ENCODE assay signal across 9 cellular contexts in the genomic region with DNA sequence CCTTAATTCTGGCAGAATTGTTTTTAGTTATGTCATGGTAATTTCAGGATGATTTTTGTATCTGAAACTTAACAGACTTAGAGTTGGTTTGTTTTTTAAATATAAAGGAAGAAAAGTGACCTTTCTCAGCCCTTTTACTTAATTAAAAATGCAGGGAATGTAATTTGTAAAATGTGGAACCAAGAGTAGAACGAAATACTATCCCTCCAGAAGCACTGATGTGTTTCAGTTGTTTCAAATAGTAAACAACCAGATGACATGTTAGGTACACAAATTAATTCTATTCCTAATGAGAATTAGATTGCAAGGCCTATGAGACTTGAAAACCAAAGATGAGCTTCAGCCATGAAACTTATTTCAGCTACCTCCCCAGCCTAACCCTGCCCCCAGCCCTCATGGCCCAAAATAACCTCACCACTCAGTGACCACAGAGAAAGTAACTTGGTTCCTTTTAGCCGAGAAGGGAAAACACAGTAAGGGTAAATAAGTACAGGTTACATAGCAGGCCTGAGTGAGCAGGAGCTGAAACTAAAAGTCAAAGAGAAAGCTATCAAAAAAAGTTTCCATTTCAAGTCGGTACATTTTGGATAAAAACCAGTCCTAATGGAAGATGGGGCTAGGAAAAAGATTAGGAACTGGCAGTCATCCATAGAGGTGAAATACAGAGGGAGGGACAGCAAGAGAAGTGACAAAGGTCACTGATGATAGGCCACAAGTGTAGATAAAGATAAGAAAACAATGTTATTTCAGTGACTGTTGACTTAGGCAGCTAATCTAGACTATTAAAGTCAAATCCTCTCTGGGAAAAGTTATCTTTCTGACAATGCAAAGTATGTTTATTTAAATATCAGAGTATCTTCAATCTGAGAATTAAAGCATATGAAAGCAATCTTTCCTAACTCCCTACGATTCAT. TPM values are rescaled to one million over a fixed set of nuclear protein-coding genes. Genes with fewer than 3 reads are reported as not detected.
DNase-seq lines count a peak whose midpoint lies in the region; ATAC-seq and TF ChIP-seq lines count a peak whose summit lies in the region.
"Had no signal": no experiment of that assay in that cellular context is flagged by ENCODE, and none has a peak within 500 bp of the region (broad histone marks: within the 10 kb centered on the region; RNA-seq: fewer than 3 reads in every experiment).

No MANE protein-coding gene starts in this region.

- peaks cover 0 to 2% (median 0%) of the 10 kb centered on the region in 8 donors for H3K9me3 Mint-ChIP-seq in CD4-positive, alpha-beta memory T cell

- peaks cover 0 to 3% of the 10 kb centered on the region in 2 donors for H3K27me3 Mint-ChIP-seq in CD4-positive, alpha-beta memory T cell

- H3K36me3 ChIP-seq in cardiac muscle cell = no peaks in the 10 kb centered on the region
- no peaks in the 10 kb centered on the region for H3K36me3 ChIP-seq in CD4-positive, alpha-beta memory T cell (ENCODE audit: insufficient read depth, low read length)

- intact Hi-C loops in lower leg skin (cut with DNase I; ENCODE audit: low total_unique reads) = no loop called here
- intact Hi-C loops in CD4-positive, alpha-beta memory T cell (cut with micrococcal nuclease) = no loop called here

- 76 to 79% methylated on average over 4 of the region's 4 CpGs for WGBS in lower leg skin, 2 donors

- TF ChIP-seq POLR2A in lower leg skin (IDR thresholded peaks at IDR 0.05) = no peak

- H3K27ac Mint-ChIP-seq in CD4-positive, alpha-beta memory T cell = peak overlapping the region in 2 of 7 donors; percentile 13 to 19

- CTCF ChIA-PET in CD4-positive, alpha-beta memory T cell (lab: Charles Lee; ENCODE audit: partially characterized antibody) = interaction anchor here (0.5 to 3.2 kb wide), 2 partner anchors 11 to 16 kb away, joined by 3 to 8 read pairs; no protein-coding TSS in a partner anchor

- no peaks in the 10 kb centered on the region for H3K27me3 ChIP-seq in cardiac muscle cell
- H3K27me3 ChIP-seq in CD4-positive, alpha-beta memory T cell (ENCODE audit: insufficient read depth, low read length) = no peaks in the 10 kb centered on the region

- POLR2A ChIA-PET in CD4-positive, alpha-beta memory T cell (lab: Charles Lee; ENCODE audit: partially characterized antibody) = no interaction called here

- H3K4me1 ChIP-seq in cardiac muscle cell (ENCODE audit: low read depth) = peaks cover 46% of the 10 kb centered on the region
- H3K4me1 ChIP-seq in CD4-positive, alpha-beta memory T cell (ENCODE audit: insufficient read depth, low read length) = no peaks in the 10 kb centered on the region

- H3K4me3 Mint-ChIP-seq in CD4-positive, alpha-beta memory T cell = no peak overlapping the region

- no peaks in the 10 kb centered on the region for H3K4me1 Mint-ChIP-seq in CD4-positive, alpha-beta memory T cell

- H3K36me3 Mint-ChIP-seq in CD4-positive, alpha-beta memory T cell = peaks cover 0 to 4% of the 10 kb centered on the region in 2 donors

- TF ChIP-seq CTCF in GM10266 (IDR thresholded peaks at IDR 0.05; ENCODE audit: control insufficient read depth, insufficient read depth, low read depth, missing control alignments) = no peak
- TF ChIP-seq CTCF in cardiac muscle cell (IDR thresholded peaks at IDR 0.05; ENCODE audit: low read depth, low read length) = no peak
- no peak for TF ChIP-seq CTCF in lower leg skin (IDR thresholded peaks at IDR 0.05)

- ATAC-seq in GM21381 (IDR thresholded peaks at IDR 0.05; ENCODE audit: unreplicated experiment) (peak; percentile 100), HG03460 (IDR thresholded peaks at IDR 0.05; ENCODE audit: unreplicated experiment) (peak; percentile 100)

- peak overlapping the region; percentile 94 for H3K27ac ChIP-seq in cardiac muscle cell
- no peak overlapping the region for H3K27ac ChIP-seq in CD4-positive, alpha-beta memory T cell (ENCODE audit: low read depth, low read length)

- DNase-seq in GM10266 (ENCODE audit: extremely low spot score) = peak; percentile 80
- DNase-seq in cardiac muscle cell (ENCODE audit: low read depth in 1 of 2, low spot score in 1 of 2) = peak; percentile 4 to 44
- no peak for DNase-seq in NCI-H2196 (lab: John Stamatoyannopoulos, UW; ENCODE audit: unreplicated experiment)
- DNase-seq in lower leg skin (ENCODE audit: low spot score in 2 of 2) = no peak
- no peak for DNase-seq in CD4-positive, alpha-beta memory T cell
- no peak for DNase-seq in NCI-H128 (lab: John Stamatoyannopoulos, UW; ENCODE audit: unreplicated experiment)
- DNase-seq: effector memory CD4-positive, alpha-beta T cell had no signal

- H3K4me3 ChIP-seq in cardiac muscle cell = peak overlapping the region; percentile 7
- H3K4me3 ChIP-seq in lower leg skin (ENCODE audit: low read depth, poor library complexity, severe bottlenecking) = no peak overlapping the region
- H3K4me3 ChIP-seq in CD4-positive, alpha-beta memory T cell (ENCODE audit: low read length in 2 of 2) = no peak overlapping the region

- H3K9me3 ChIP-seq in cardiac muscle cell (ENCODE audit: low read depth) = no peaks in the 10 kb centered on the region
- no peaks in the 10 kb centered on the region for H3K9me3 ChIP-seq in CD4-positive, alpha-beta memory T cell (ENCODE audit: control insufficient read depth in 1 of 2, low read length in 2 of 2)

RNA-seq across cellular contexts. Expression of gene SENP8, which starts 23.2 kb away (rescaled TPM):
- total RNA-seq in cardiac muscle cell (4.2 and 4.6 TPM in 2 replicates), lower leg skin (1 to 10 TPM in 2 of 4 donors, under 1 TPM in 2; 0.30 to 2.2 (median 0.91) TPM)
- 11.0 and 14.3 TPM in 2 replicates for polyA plus RNA-seq in cardiac muscle cell
- 1 to 10 TPM; 1.1 to 2.6 TPM for total RNA-seq in CD4-positive, alpha-beta memory T cell
- 1 to 10 TPM in 1 of 2 donors, under 1 TPM in 1; 0.69 to 1.4 TPM for polyA plus RNA-seq in CD4-positive, alpha-beta memory T cell

RNA-seq across cellular contexts. Expression of gene MYO9A, which starts 23.5 kb away (rescaled TPM):
- total RNA-seq in cardiac muscle cell (20.3 and 32.0 TPM in 2 replicates), lower leg skin (10 to 100 TPM; 50.8 to 68.3 (median 59.5) TPM)
- 22.8 and 25.4 TPM in 2 replicates for polyA plus RNA-seq in cardiac muscle cell
- 10 to 100 TPM; 37.9 to 44.0 TPM for total RNA-seq in CD4-positive, alpha-beta memory T cell
- polyA plus RNA-seq in CD4-positive, alpha-beta memory T cell = 10 to 100 TPM in 1 of 2 donors, 1 to 10 TPM in 1; 7.8 to 18.1 TPM

RNA-seq across cellular contexts. Expression of gene GRAMD2A, which starts 56.2 kb away (rescaled TPM):
- total RNA-seq in cardiac muscle cell (0.24 and 0.67 TPM in 2 replicates), lower leg skin (1 to 10 TPM; 4.6 to 5.9 (median 5.1) TPM)
- not detected in 2 replicates for polyA plus RNA-seq in cardiac muscle cell
- total RNA-seq in CD4-positive, alpha-beta memory T cell = not detected
- not detected for polyA plus RNA-seq in CD4-positive, alpha-beta memory T cell

Comparison
In these comparisons a context has a peak if more than half of its experiments do, and no peak if none do; other contexts are left out.
1. DNase-seq: peak in GM10266 (single experiment) and cardiac muscle cell (2 of 2); none in NCI-H2196 (single experiment), lower leg skin (0 of 2), CD4-positive, alpha-beta memory T cell (0 of 5) and NCI-H128 (single experiment).